Comparison of ENCODE assay signal across 23 cellular contexts in genomic region chr14:99410019-99410418, GRCh38.
"Had no signal": no experiment of that assay in that cellular context is flagged by ENCODE, and none has a peak within 500 bp of the region (broad histone marks: within the 10 kb centered on the region; RNA-seq: fewer than 3 reads in every experiment).

No MANE protein-coding gene starts in this region.

- H3K27me3 ChIP-seq: Peyer's patch, SJCRH30 had no signal

- H3K27ac ChIP-seq: Peyer's patch, RWPE1, SJCRH30 had no signal

- H3K9me3 ChIP-seq: Peyer's patch, SJCRH30 had no signal

- H3K4me3 Mint-ChIP-seq: activated B cell treated with CpG ODN at 0.5 μM for 24 hours; activated CD4-positive, alpha-beta memory T cell treated with anti-CD3 and anti-CD28 coated beads, Interleukin-2, amount 10 ng/mL, durations not matched to agents 7 days and 5 days; activated CD4-positive, alpha-beta T cell treated with anti-CD3 and anti-CD28 coated beads, Interleukin-2, amount 10 ng/mL, durations not matched to agents 24 days and 14 days; activated naive CD8-positive, alpha-beta T cell treated with anti-CD3 and anti-CD28 coated beads, Interleukin-2, amount 50 U/mL, for 24 hours; brain had no signal

- H3K4me1 ChIP-seq: Peyer's patch, SJCRH30 had no signal

- H3K9me3 Mint-ChIP-seq: activated B cell treated with CpG ODN at 0.5 μM for 24 hours; activated CD4-positive, alpha-beta memory T cell treated with anti-CD3 and anti-CD28 coated beads, Interleukin-2, amount 10 ng/mL, durations not matched to agents 7 days and 5 days; activated CD4-positive, alpha-beta T cell treated with anti-CD3 and anti-CD28 coated beads, Interleukin-2, amount 10 ng/mL, durations not matched to agents 24 days and 14 days; activated naive CD4-positive, alpha-beta T cell treated with anti-CD3 and anti-CD28 coated beads, Interleukin-2, amount 50 U/mL, for 72 hours; activated naive CD8-positive, alpha-beta T cell treated with anti-CD3 and anti-CD28 coated beads, Interleukin-2, amount 50 U/mL, for 24 hours; brain had no signal

- H3K4me3 ChIP-seq: Peyer's patch, SJCRH30 had no signal

- H3K27me3 Mint-ChIP-seq: activated B cell treated with CpG ODN at 0.5 μM for 24 hours; activated CD4-positive, alpha-beta memory T cell treated with anti-CD3 and anti-CD28 coated beads, Interleukin-2, amount 10 ng/mL, durations not matched to agents 7 days and 5 days; activated CD4-positive, alpha-beta T cell treated with anti-CD3 and anti-CD28 coated beads, Interleukin-2, amount 10 ng/mL, durations not matched to agents 24 days and 14 days; activated naive CD8-positive, alpha-beta T cell treated with anti-CD3 and anti-CD28 coated beads, Interleukin-2, amount 50 U/mL, for 24 hours; brain had no signal

- H3K27ac Mint-ChIP-seq: activated B cell treated with CpG ODN at 0.5 μM for 24 hours; activated CD4-positive, alpha-beta memory T cell treated with anti-CD3 and anti-CD28 coated beads, Interleukin-2, amount 10 ng/mL, durations not matched to agents 7 days and 5 days; activated CD4-positive, alpha-beta T cell treated with anti-CD3 and anti-CD28 coated beads, Interleukin-2, amount 10 ng/mL, durations not matched to agents 24 days and 14 days; activated naive CD4-positive, alpha-beta T cell treated with anti-CD3 and anti-CD28 coated beads, Interleukin-2, amount 50 U/mL, for 72 hours; activated naive CD8-positive, alpha-beta T cell treated with anti-CD3 and anti-CD28 coated beads, Interleukin-2, amount 50 U/mL, for 24 hours had no signal

- H3K4me1 Mint-ChIP-seq: activated B cell treated with CpG ODN at 0.5 μM for 24 hours had no signal

- ATAC-seq: activated naive CD4-positive, alpha-beta T cell treated with anti-CD3 and anti-CD28 coated beads, Interleukin-2, amount 50 U/mL, for 72 hours; activated naive CD8-positive, alpha-beta T cell treated with anti-CD3 and anti-CD28 coated beads, Interleukin-2, amount 50 U/mL, for 24 hours; SK-N-SH treated with all-trans-retinoic acid at 6 μM for 48 hours had no signal

- DNase-seq: activated B cell treated with CpG ODN at 0.5 μM for 24 hours; activated CD4-positive, alpha-beta memory T cell treated with anti-CD3 and anti-CD28 coated beads, Interleukin-2, amount 10 ng/mL, durations not matched to agents 7 days and 5 days; activated CD4-positive, alpha-beta T cell treated with anti-CD3 and anti-CD28 coated beads for 1 hour; activated CD4-positive, alpha-beta T cell treated with anti-CD3 and anti-CD28 coated beads, Interleukin-2, amount 10 ng/mL, durations not matched to agents 24 days and 14 days; activated effector memory CD4-positive, alpha-beta T cell treated with anti-CD3 and anti-CD28 coated beads, Interleukin-2, amount 50 U/mL, for 16 hours; activated naive CD4-positive, alpha-beta T cell treated with Interleukin-2 at 50 U/mL for 16 hours; activated naive CD8-positive, alpha-beta T cell treated with anti-CD3 and anti-CD28 coated beads, Interleukin-2, amount 50 U/mL, for 24 hours; activated T-cell treated with anti-CD3 and anti-CD28 coated beads for 4 hours; amniotic stem cell; KG1; NCI-H1048; NCI-H1930; NCI-H2171 treated with DMSO at 0.1 percent for 48 hours; NCI-H526 treated with DMSO at 0.1 percent for 48 hours; NK-92 treated with Interleukin-12 subunit alpha and Interleukin-12 subunit beta, amount 100 ng/mL, for 24 hours; Peyer's patch; Right ventricle myocardium superior; SJCRH30; SW 1271 had no signal

- H3K36me3 Mint-ChIP-seq: activated naive CD4-positive, alpha-beta T cell treated with anti-CD3 and anti-CD28 coated beads, Interleukin-2, amount 50 U/mL, for 72 hours had no signal
